ENCODE assay signal across 14 cellular contexts in the genomic region with DNA sequence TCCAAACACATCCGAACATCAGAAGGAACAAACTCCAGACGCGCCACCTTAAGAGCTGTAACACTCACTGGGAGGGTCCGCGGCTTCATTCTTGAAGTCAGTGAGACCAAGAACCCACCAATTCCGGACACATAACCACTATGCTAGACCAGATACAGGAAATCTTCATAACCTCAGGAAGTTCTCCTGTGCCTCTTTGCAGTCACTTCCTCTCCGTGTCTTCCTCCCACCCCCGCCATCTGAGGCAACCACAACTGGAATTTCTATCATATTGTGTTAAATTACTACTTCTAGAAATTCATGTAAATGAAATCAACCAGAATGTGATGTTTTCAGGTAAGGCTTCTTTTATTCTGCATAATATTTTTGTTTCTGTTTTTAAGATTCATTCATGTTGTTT.
DNase-seq lines count a peak whose midpoint lies in the region; ATAC-seq, FAIRE-seq and TF ChIP-seq lines count a peak whose summit lies in the region.
"Had no signal": no experiment of that assay in that cellular context is flagged by ENCODE, and none has a peak within 500 bp of the region (broad histone marks: within the 10 kb centered on the region; RNA-seq: fewer than 3 reads in every experiment).

No MANE protein-coding gene starts in this region.

- H3K9ac ChIP-seq in K562 (ENCODE audit: insufficient read depth in 1 of 2, low read depth in 2 of 2, low read length in 2 of 2): peak overlapping the region; percentile 14 to 64; a peak in 1 of 4 replicates

- TF ChIP-seq POLR2A in K562 (conservative IDR thresholded peaks at IDR 0.05): no peak

- H2AFZ ChIP-seq in K562 (ENCODE audit: low read depth, low read length): no peak overlapping the region

- no peaks in the 10 kb centered on the region for H4K20me1 ChIP-seq in K562 (replicated peaks; ENCODE audit: control insufficient read depth, insufficient read depth, low read length)

- H3K4me1 ChIP-seq in K562 (replicated peaks in 1 of 2; ENCODE audit: control insufficient read depth in 2 of 2, insufficient read depth in 2 of 2, low read length in 2 of 2): no peaks in the 10 kb centered on the region
- H3K4me1 ChIP-seq: SJSA1 had no signal

- no peaks in the 10 kb centered on the region for H3K9me1 ChIP-seq in K562 (ENCODE audit: control insufficient read depth, insufficient read depth, low read length)

- POLR2A ChIA-PET in K562 (lab: Yijun Ruan, JAX): no interaction called here

- no peak for TF ChIP-seq CTCF in K562 (IDR thresholded peaks at IDR 0.05 in 2 of 3, conservative IDR thresholded peaks at IDR 0.05 in 1 of 3; ENCODE audit: insufficient read depth in 2 of 3, low read depth in 1 of 3, low read length in 3 of 3)

- peak overlapping the region; percentile 39 for H3K4me3 ChIP-seq in K562
- H3K4me3 ChIP-seq: SJSA1 had no signal

- peak overlapping the region; percentile 62; the same call in 1 of the 2 replicates for H3K4me2 ChIP-seq in K562 (ENCODE audit: insufficient read depth, low read length)

- CTCF ChIA-PET in K562 (lab: Yijun Ruan, JAX; ENCODE audit: low intra/inter-chr PET ratio): no interaction called here

- no peaks in the 10 kb centered on the region for H3K36me3 Mint-ChIP-seq in stimulated activated memory B cell treated with anti-CD40 and anti-IgM and Interleukin-4, amounts not matched to agents 10 μg/mL and 1 μg/mL and 100 μg/mL, for 72 hours
- H3K36me3 Mint-ChIP-seq: CD8-positive, alpha-beta memory T cell had no signal

- FAIRE-seq in K562 (lab: Jason Lieb, UNC): no peak
- FAIRE-seq: H54 had no signal

- no peak overlapping the region for H3K4me3 Mint-ChIP-seq in stimulated activated memory B cell treated with anti-CD40 and anti-IgM and Interleukin-4, amounts not matched to agents 10 μg/mL and 1 μg/mL and 100 μg/mL, for 72 hours
- H3K4me3 Mint-ChIP-seq: CD8-positive, alpha-beta memory T cell had no signal

- H3K27ac ChIP-seq in K562 (ENCODE audit: extremely low read depth, low read depth, low read length): peak overlapping the region; percentile 61
- H3K27ac ChIP-seq: SJSA1 had no signal

- H3K4me1 Mint-ChIP-seq in stimulated activated memory B cell treated with anti-CD40 and anti-IgM and Interleukin-4, amounts not matched to agents 10 μg/mL and 1 μg/mL and 100 μg/mL, for 72 hours: no peaks in the 10 kb centered on the region
- H3K4me1 Mint-ChIP-seq: CD8-positive, alpha-beta memory T cell had no signal

- no peaks in the 10 kb centered on the region for H3K27me3 ChIP-seq in K562 (ENCODE audit: control insufficient read depth in 2 of 2, insufficient read depth in 2 of 2, low read length in 2 of 2)
- H3K27me3 ChIP-seq: SJSA1 had no signal

- in situ Hi-C loops in K562 (cut with MboI): no loop called here

- TSS peak; percentile 68 for BruUV-seq in K562 (replicated peaks; lab: Mats Ljungman, UMichigan)

- no peak for TF ChIP-seq RAD21 in K562 (CRISPR knock-in tag; conservative IDR thresholded peaks at IDR 0.05 in 1 of 2, IDR thresholded peaks at IDR 0.05 in 1 of 2)

- no peaks in the 10 kb centered on the region for H3K36me3 ChIP-seq in K562 (ENCODE audit: control insufficient read depth, insufficient read depth, low read length)
- H3K36me3 ChIP-seq: SJSA1 had no signal

- intact Hi-C loops in K562 (cut with micrococcal nuclease): no loop called here

- no peaks in the 10 kb centered on the region for H3K9me3 ChIP-seq in K562 (replicated peaks; ENCODE audit: control insufficient read depth, insufficient read depth, low read depth, low read length)
- H3K9me3 ChIP-seq: SJSA1 had no signal

- no peak overlapping the region for H3K27ac Mint-ChIP-seq in stimulated activated memory B cell treated with anti-CD40 and anti-IgM and Interleukin-4, amounts not matched to agents 10 μg/mL and 1 μg/mL and 100 μg/mL, for 72 hours
- H3K27ac Mint-ChIP-seq: CD8-positive, alpha-beta memory T cell had no signal

- WGBS in K562 (ENCODE audit: insufficient coverage, low coverage, missing lambda C conversion rate): 1% methylated on average over 7 of the region's 8 CpGs

- TF ChIP-seq EP300 in K562 (IDR thresholded peaks at IDR 0.05; ENCODE audit: low read length): no peak

- peaks cover 3% of the 10 kb centered on the region for H3K9me3 Mint-ChIP-seq in stimulated activated memory B cell treated with anti-CD40 and anti-IgM and Interleukin-4, amounts not matched to agents 10 μg/mL and 1 μg/mL and 100 μg/mL, for 72 hours

- peak; percentile 22 to 26 for DNase-seq in AML-193 (lab: John Stamatoyannopoulos, UW)
- DNase-seq in HuH-7 (ENCODE audit: low spot score): peak; percentile 10
- DNase-seq in NCI-H2227 treated with DMSO at 0.1 percent for 48 hours (lab: John Stamatoyannopoulos, UW): peak; percentile 72
- peak in 1 of 4 experiments; percentile 30 for DNase-seq in K562 (ENCODE audit: extremely low read depth in 1 of 4, low spot score in 3 of 4)
- no peak for DNase-seq in anterior cingulate cortex (lab: John Stamatoyannopoulos, UW)
- DNase-seq: CD8-positive, alpha-beta memory T cell; IMR-90; NCI-H1105; NCI-H1694 treated with DMSO at 0.1 percent for 48 hours; NCI-H446 had no signal

- no peaks in the 10 kb centered on the region for H3K27me3 Mint-ChIP-seq in stimulated activated memory B cell treated with anti-CD40 and anti-IgM and Interleukin-4, amounts not matched to agents 10 μg/mL and 1 μg/mL and 100 μg/mL, for 72 hours
- H3K27me3 Mint-ChIP-seq: CD8-positive, alpha-beta memory T cell had no signal

- ATAC-seq in K562 (peak; percentile 78), GM21717 (IDR thresholded peaks at IDR 0.05; ENCODE audit: unreplicated experiment) (no peak)
- no peak for ATAC-seq in stimulated activated memory B cell treated with anti-CD40 and anti-IgM and Interleukin-4, amounts not matched to agents 10 μg/mL and 1 μg/mL and 100 μg/mL, for 72 hours

- peaks cover 49% of the 10 kb centered on the region for H3K79me2 ChIP-seq in K562 (ENCODE audit: control insufficient read depth, insufficient read depth, low read length)

TF ChIP-seq in K562, 482 proteins besides CTCF, POLR2A, EP300 and RAD21 (continues in another document):
- TF ChIP-seq ZNF785 (CRISPR knock-in tag; IDR thresholded peaks at IDR 0.05): no peak
- peak; percentile 56 for TF ChIP-seq GABPA (tag; conservative IDR thresholded peaks at IDR 0.05; ENCODE audit: low read depth)
- TF ChIP-seq FOXJ3 (CRISPR knock-in tag; IDR thresholded peaks at IDR 0.05): no peak
- no peak for TF ChIP-seq ARHGAP35 (IDR thresholded peaks at IDR 0.05; ENCODE audit: partially characterized antibody)
- TF ChIP-seq ETV6 (IDR thresholded peaks at IDR 0.05; ENCODE audit: borderline replicate concordance in 1 of 2, low read depth in 2 of 2, low read length in 1 of 2): peak in 1 of 2 experiments; percentile 37; a peak in 1 of 4 replicates
- no peak for TF ChIP-seq ETV6 (CRISPR knock-in tag; IDR thresholded peaks at IDR 0.05; ENCODE audit: borderline replicate concordance)
- peak; percentile 63; the same call in 1 of the 2 replicates for TF ChIP-seq SPI1 (IDR thresholded peaks at IDR 0.05; ENCODE audit: borderline replicate concordance, low read depth, low read length)
- no peak for TF ChIP-seq RCOR1 (IDR thresholded peaks at IDR 0.05; ENCODE audit: borderline replicate concordance in 1 of 2, low read depth in 2 of 2, low read length in 2 of 2)
- TF ChIP-seq, protein P1, sequence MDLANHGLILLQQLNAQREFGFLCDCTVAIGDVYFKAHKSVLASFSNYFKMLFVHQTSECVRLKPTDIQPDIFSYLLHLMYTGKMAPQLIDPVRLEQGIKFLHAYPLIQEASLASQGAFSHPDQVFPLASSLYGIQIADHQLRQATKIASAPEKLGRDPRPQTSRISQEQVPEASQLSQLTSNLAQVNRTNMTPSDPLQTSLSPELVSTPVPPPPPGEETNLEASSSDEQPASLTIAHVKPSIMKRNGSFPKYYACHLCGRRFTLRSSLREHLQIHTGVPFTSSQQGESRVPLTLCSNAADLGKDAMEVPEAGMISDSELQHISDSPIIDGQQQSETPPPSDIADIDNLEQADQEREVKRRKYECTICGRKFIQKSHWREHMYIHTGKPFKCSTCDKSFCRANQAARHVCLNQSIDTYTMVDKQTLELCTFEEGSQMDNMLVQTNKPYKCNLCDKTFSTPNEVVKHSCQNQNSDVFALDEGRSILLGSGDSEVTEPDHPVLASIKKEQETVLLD (IDR thresholded peaks at IDR 0.05): no peak

Comparison
In these comparisons a context has a peak if more than half of its experiments do, and no peak if none do; other contexts are left out.
1. DNase-seq: peak in AML-193 (2 of 2), HuH-7 (single experiment) and NCI-H2227 treated with DMSO at 0.1 percent for 48 hours (single experiment); none in anterior cingulate cortex (0 of 58).